Comparison of ENCODE assay signal across 8 cellular contexts in the genomic region with DNA sequence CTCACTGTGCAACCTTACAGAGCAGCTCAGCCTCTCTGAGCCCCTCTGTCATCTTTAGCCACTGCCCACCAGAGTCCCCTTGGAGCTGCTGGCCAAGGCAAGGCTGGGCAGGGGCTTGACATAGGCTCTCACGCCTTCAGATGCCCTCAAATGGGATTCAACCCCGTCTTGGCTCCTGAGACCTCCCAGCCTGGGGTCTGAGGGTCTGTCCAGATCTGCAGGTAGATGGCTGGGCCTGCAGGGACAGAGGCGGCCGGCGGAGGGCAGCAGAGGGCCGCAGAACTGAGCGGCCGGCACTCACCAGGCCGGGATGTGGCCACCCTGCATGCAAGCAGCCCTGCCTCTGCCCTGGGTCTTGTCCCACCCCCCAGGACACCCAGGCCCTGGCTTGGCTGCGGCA. TPM values are rescaled to one million over a fixed set of nuclear protein-coding genes. Genes with fewer than 3 reads are reported as not detected.
DNase-seq lines count a peak whose midpoint lies in the region; ATAC-seq, FAIRE-seq and TF ChIP-seq lines count a peak whose summit lies in the region.

No MANE protein-coding gene starts in this region.

- FAIRE-seq in urothelium cell line (lab: Jason Lieb, UNC): peak; percentile 97

- no peaks in the 10 kb centered on the region for H3K4me1 Mint-ChIP-seq in CD8-positive, alpha-beta T cell (ENCODE audit: low read depth)

- peak in 6 of 7 experiments; percentile 20 to 73 (median 48) for DNase-seq in CD8-positive, alpha-beta T cell
- DNase-seq in HEK293T (ENCODE audit: extremely low spot score) (peak; percentile 87), RWPE2 (ENCODE audit: low spot score) (peak; percentile 50), globus pallidus (ENCODE audit: low spot score) (peak; percentile 39), urothelium cell line (ENCODE audit: low spot score) (peak; percentile 58)
- DNase-seq in activated naive CD4-positive, alpha-beta T cell (lab: John Stamatoyannopoulos, UW): peak in 3 of 4 experiments; percentile 12 to 47 (median 33)

- H3K27me3 Mint-ChIP-seq in CD8-positive, alpha-beta T cell (ENCODE audit: low read depth): peaks cover 16% of the 10 kb centered on the region

- no peaks in the 10 kb centered on the region for H3K27me3 ChIP-seq in CD8-positive, alpha-beta T cell (ENCODE audit: insufficient read depth, low read length)
- peaks cover 3% of the 10 kb centered on the region for H3K27me3 ChIP-seq in RWPE2 (ENCODE audit: insufficient read depth, poor library complexity, severe bottlenecking)
- no peaks in the 10 kb centered on the region for H3K27me3 ChIP-seq in parathyroid adenoma (ENCODE audit: control insufficient read depth, insufficient read depth, low read length)

- CTCF ChIA-PET in CD8-positive, alpha-beta T cell (lab: Charles Lee): interaction anchor here (0.5 to 0.7 kb wide), 4 partner anchors 11 to 1063 kb away, joined by 3 read pairs; no protein-coding TSS in a partner anchor
- CTCF ChIA-PET in HEK293T (lab: Yijun Ruan, JAX): no interaction called here

- TF ChIP-seq CTCF in CD8-positive, alpha-beta T cell (IDR thresholded peaks at IDR 0.05): peak; percentile 34
- TF ChIP-seq CTCF in RWPE2 (IDR thresholded peaks at IDR 0.05; ENCODE audit: poor library complexity, severe bottlenecking) (peak; percentile 43), parathyroid adenoma (IDR thresholded peaks at IDR 0.05) (peak; percentile 56)

- no peak overlapping the region for H3K4me3 Mint-ChIP-seq in CD8-positive, alpha-beta T cell

- no peak overlapping the region for H3K27ac ChIP-seq in CD8-positive, alpha-beta T cell (ENCODE audit: low read depth, low read length)
- H3K27ac ChIP-seq in RWPE2 (ENCODE audit: poor library complexity, severe bottlenecking) (no peak overlapping the region), parathyroid adenoma (no peak overlapping the region)

- no peak overlapping the region for H2AFZ ChIP-seq in parathyroid adenoma

- H3K9ac ChIP-seq in parathyroid adenoma: no peak overlapping the region

- no peaks in the 10 kb centered on the region for H3K36me3 Mint-ChIP-seq in CD8-positive, alpha-beta T cell

- ATAC-seq in CD8-positive, alpha-beta T cell: peak; percentile 66
- ATAC-seq in RWPE2 (ENCODE audit: low read depth) (peak; percentile 77), HG03045 (IDR thresholded peaks at IDR 0.05; ENCODE audit: unreplicated experiment) (no peak)

- no peaks in the 10 kb centered on the region for H3K9me3 ChIP-seq in CD8-positive, alpha-beta T cell (ENCODE audit: low read length)
- H3K9me3 ChIP-seq in RWPE2 (ENCODE audit: severe bottlenecking) (no peaks in the 10 kb centered on the region), parathyroid adenoma (ENCODE audit: control insufficient read depth, low read length) (no peaks in the 10 kb centered on the region)

- H3K4me3 ChIP-seq in CD8-positive, alpha-beta T cell (ENCODE audit: low read depth, low read length): no peak overlapping the region
- H3K4me3 ChIP-seq in RWPE2 (ENCODE audit: severe bottlenecking) (no peak overlapping the region), parathyroid adenoma (ENCODE audit: low read depth, low read length) (no peak overlapping the region)

- H3K79me2 ChIP-seq in parathyroid adenoma: no peaks in the 10 kb centered on the region

- no peaks in the 10 kb centered on the region for H3K4me1 ChIP-seq in CD8-positive, alpha-beta T cell (ENCODE audit: insufficient read depth, low read length)
- H3K4me1 ChIP-seq in RWPE2 (ENCODE audit: insufficient read depth, poor library complexity, severe bottlenecking) (no peaks in the 10 kb centered on the region), parathyroid adenoma (no peaks in the 10 kb centered on the region)

- H3K9me3 Mint-ChIP-seq in CD8-positive, alpha-beta T cell: no peaks in the 10 kb centered on the region

- no peak overlapping the region for H3K27ac Mint-ChIP-seq in CD8-positive, alpha-beta T cell

- POLR2A ChIA-PET in CD8-positive, alpha-beta T cell (lab: Charles Lee): no interaction called here
- POLR2A ChIA-PET in HEK293T (lab: Yijun Ruan, JAX): no interaction called here

- intact Hi-C loops in CD8-positive, alpha-beta T cell (cut with DNase I, micrococcal nuclease): no loop called here

- H3K4me2 ChIP-seq in parathyroid adenoma (ENCODE audit: low read length): no peak overlapping the region

- no peaks in the 10 kb centered on the region for H3K36me3 ChIP-seq in CD8-positive, alpha-beta T cell (ENCODE audit: insufficient read depth, low read length)
- no peaks in the 10 kb centered on the region for H3K36me3 ChIP-seq in RWPE2 (ENCODE audit: low read depth)
- no peaks in the 10 kb centered on the region for H3K36me3 ChIP-seq in parathyroid adenoma (ENCODE audit: control insufficient read depth, insufficient read depth, low read length)

TF ChIP-seq in HEK293T, 16 proteins besides CTCF, POLR2A, EP300 and RAD21:
- TF ChIP-seq ARNT (IDR thresholded peaks at IDR 0.05): no peak
- no peak for TF ChIP-seq TARDBP (IDR thresholded peaks at IDR 0.05)

RNA-seq across cellular contexts. Expression of a gene that starts 18.2 kb away (rescaled TPM):
- not detected for total RNA-seq in CD8-positive, alpha-beta T cell

RNA-seq across cellular contexts. Expression of a gene that starts 48.2 kb away (rescaled TPM):
- 10 to 100 TPM; 18.6 to 20.0 TPM for total RNA-seq in CD8-positive, alpha-beta T cell

Comparison
In these comparisons a context has a peak if more than half of its experiments do, and no peak if none do; other contexts are left out.
1. DNase-seq: peak in every context shown above with its lines; median percentile 87 in HEK293T; 58 in urothelium cell line; 50 in RWPE2; 48 in CD8-positive, alpha-beta T cell; 39 in globus pallidus; 33 in activated naive CD4-positive, alpha-beta T cell.